In genomic region chr2:42863320-42863719, GRCh38 we compare ENCODE assay signal across 24 cellular contexts.
"Had no signal": no experiment of that assay in that cellular context is flagged by ENCODE, and none has a peak within 500 bp of the region (broad histone marks: within the 10 kb centered on the region; RNA-seq: fewer than 3 reads in every experiment).

No MANE protein-coding gene starts in this region.

- DNase-seq: central memory CD4-positive, alpha-beta T cell; dermis blood vessel endothelial cell; effector memory CD4-positive, alpha-beta T cell; foreskin keratinocyte; hypothalamus; immature natural killer cell; islet precursor cell; kidney glomerular epithelial cell; mesenchymal stem cell; midbrain; naive thymus-derived CD4-positive, alpha-beta T cell; nucleus accumbens; stimulated activated CD4-positive, alpha-beta T cell treated with anti-CD3 and anti-CD28 coated beads, Interleukin-15, amount 100 ng/mL, for 24 hours; stimulated activated CD4-positive, alpha-beta T cell treated with anti-CD3 and anti-CD28 coated beads, Interleukin-2, amount 100 ng/mL, for 48 hours; stimulated activated naive B cell treated with anti-CD40 and anti-IgM and Interleukin-4, amounts not matched to agents 10 μg/mL and 1 μg/mL and 100 μg/mL, for 72 hours had no signal

- H3K4me3 ChIP-seq: esophagus muscularis mucosa, gastroesophageal sphincter, prostate gland, right atrium auricular region, skin epidermis, thoracic aorta, tibial nerve, upper lobe of left lung had no signal

- H3K4me1 ChIP-seq: foreskin keratinocyte, prostate gland had no signal

- H3K4me3 Mint-ChIP-seq: immature natural killer cell; naive thymus-derived CD4-positive, alpha-beta T cell; stimulated activated naive B cell treated with anti-CD40 and anti-IgM and Interleukin-4, amounts not matched to agents 10 μg/mL and 1 μg/mL and 100 μg/mL, for 72 hours; stimulated activated naive CD8-positive, alpha-beta T cell treated with anti-CD3 and anti-CD28 coated beads, Interleukin-15, Interleukin-2, amounts not matched to agents 100 ng/mL and 50 ng/mL, for 24 hours had no signal

- ATAC-seq: foreskin keratinocyte; gastroesophageal sphincter; naive thymus-derived CD4-positive, alpha-beta T cell; stimulated activated naive B cell treated with anti-CD40 and anti-IgM and Interleukin-4, amounts not matched to agents 10 μg/mL and 1 μg/mL and 100 μg/mL, for 72 hours had no signal

- H3K27me3 ChIP-seq: esophagus muscularis mucosa, foreskin keratinocyte, gastroesophageal sphincter, right atrium auricular region, tibial nerve, upper lobe of left lung had no signal

- H3K9me3 ChIP-seq: prostate gland, thoracic aorta had no signal

- H3K27ac ChIP-seq: foreskin keratinocyte, prostate gland, skin epidermis, thoracic aorta, tibial nerve, upper lobe of left lung had no signal

- H3K36me3 Mint-ChIP-seq: immature natural killer cell had no signal

- H3K27me3 Mint-ChIP-seq: naive thymus-derived CD4-positive, alpha-beta T cell; stimulated activated naive CD8-positive, alpha-beta T cell treated with anti-CD3 and anti-CD28 coated beads, Interleukin-15, Interleukin-2, amounts not matched to agents 100 ng/mL and 50 ng/mL, for 24 hours had no signal

- H3K27ac Mint-ChIP-seq: naive thymus-derived CD4-positive, alpha-beta T cell; stimulated activated naive B cell treated with anti-CD40 and anti-IgM and Interleukin-4, amounts not matched to agents 10 μg/mL and 1 μg/mL and 100 μg/mL, for 72 hours; stimulated activated naive CD8-positive, alpha-beta T cell treated with anti-CD3 and anti-CD28 coated beads, Interleukin-15, Interleukin-2, amounts not matched to agents 100 ng/mL and 50 ng/mL, for 24 hours had no signal

- H3K36me3 ChIP-seq: esophagus muscularis mucosa, gastroesophageal sphincter, prostate gland, right atrium auricular region, thoracic aorta, tibial nerve, upper lobe of left lung had no signal
